Comparison of ENCODE assay signal across 10 cellular contexts in the genomic region with DNA sequence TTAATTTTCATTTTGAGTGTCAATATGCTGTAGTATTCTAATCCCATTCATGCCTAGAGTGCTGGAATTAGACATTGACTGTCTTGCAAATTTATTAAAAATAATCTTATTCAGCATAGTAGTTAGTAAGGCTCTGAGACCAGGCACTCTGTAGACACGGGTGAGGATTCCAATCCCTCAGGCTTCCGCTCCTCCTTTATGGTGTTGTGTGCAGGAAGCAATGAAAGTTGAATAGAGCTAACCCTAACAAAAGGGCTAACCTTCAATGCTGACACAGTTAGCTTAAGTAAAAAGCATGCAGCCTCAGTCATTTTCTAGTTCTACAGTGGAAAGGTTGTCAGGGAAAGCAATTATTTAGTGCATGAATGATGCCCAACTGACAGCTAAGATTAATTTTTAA.
DNase-seq lines count a peak whose midpoint lies in the region; ATAC-seq and TF ChIP-seq lines count a peak whose summit lies in the region.
"Had no signal": no experiment of that assay in that cellular context is flagged by ENCODE, and none has a peak within 500 bp of the region (broad histone marks: within the 10 kb centered on the region; RNA-seq: fewer than 3 reads in every experiment).

No MANE protein-coding gene starts in this region.

- H3K4me1 ChIP-seq in HAP-1, result peaks cover 36% of the 10 kb centered on the region

- H3K27me3 ChIP-seq in HAP-1 (ENCODE audit: low read depth), result peaks cover 11% of the 10 kb centered on the region

- in situ Hi-C loops in HAP-1 (cut with MboI; ENCODE audit: low sequenced_read_pairs), result no loop called here

- ATAC-seq in HG02970 (IDR thresholded peaks at IDR 0.05; ENCODE audit: low FRiP score, unreplicated experiment), result no peak

- no peaks in the 10 kb centered on the region for H3K9me3 ChIP-seq in HAP-1

- H3K27ac Mint-ChIP-seq in nephron progenitor cell, result no peak overlapping the region

- H3K4me3 Mint-ChIP-seq in nephron progenitor cell, result peak overlapping the region; percentile 88

- peaks cover 56% of the 10 kb centered on the region for H3K4me1 Mint-ChIP-seq in nephron progenitor cell

- no peaks in the 10 kb centered on the region for H3K36me3 ChIP-seq in HAP-1 (replicated peaks)

- H3K4me3 ChIP-seq in AG09309 (ENCODE audit: control insufficient read depth, low read depth, low read length) (peak overlapping the region; percentile 60), HAP-1 (no peak overlapping the region), choroid plexus epithelial cell (ENCODE audit: low read depth, low read length) (peak overlapping the region; percentile 63)

- DNase-seq in AG09309 (ENCODE audit: low read depth) (no peak), HAP-1 (ENCODE audit: low spot score in 2 of 2) (peak; percentile 67 to 81), choroid plexus epithelial cell (ENCODE audit: low read depth) (no peak), nephron progenitor cell (no peak), GOT3 (lab: John Stamatoyannopoulos, UW) (no peak), DMS79 (lab: John Stamatoyannopoulos, UW) (no peak)
- DNase-seq in stimulated activated CD4-positive, alpha-beta T cell treated with anti-CD3 and anti-CD28 coated beads, Interleukin-4, amount 100 ng/mL, for 1 hour, result no peak
- DNase-seq: DND-41, mesenchymal stem cell had no signal

- peaks cover 6% of the 10 kb centered on the region for H3K27me3 Mint-ChIP-seq in nephron progenitor cell (ENCODE audit: low read depth, poor library complexity)

- no peak for TF ChIP-seq CTCF in AG09309 (IDR thresholded peaks at IDR 0.05; ENCODE audit: control insufficient read depth, insufficient read depth, low read depth, low read length, missing control alignments)
- no peak for TF ChIP-seq CTCF in choroid plexus epithelial cell (conservative IDR thresholded peaks at IDR 0.05; ENCODE audit: low read depth, low read length)
- no peak for TF ChIP-seq CTCF in nephron progenitor cell (IDR thresholded peaks at IDR 0.05)

- H3K9me3 Mint-ChIP-seq in nephron progenitor cell, result no peaks in the 10 kb centered on the region

- no peaks in the 10 kb centered on the region for H3K36me3 Mint-ChIP-seq in nephron progenitor cell (ENCODE audit: low read depth)

Comparison
In these comparisons a context has a peak if more than half of its experiments do, and no peak if none do; other contexts are left out.
1. DNase-seq: peak in HAP-1 (2 of 2); none in AG09309 (single experiment), choroid plexus epithelial cell (single experiment), nephron progenitor cell (single experiment), stimulated activated CD4-positive, alpha-beta T cell treated with anti-CD3 and anti-CD28 coated beads, Interleukin-4, amount 100 ng/mL, for 1 hour (single experiment), GOT3 (single experiment) and DMS79 (single experiment).